Comparison of ENCODE assay signal across 12 cellular contexts in the genomic region with DNA sequence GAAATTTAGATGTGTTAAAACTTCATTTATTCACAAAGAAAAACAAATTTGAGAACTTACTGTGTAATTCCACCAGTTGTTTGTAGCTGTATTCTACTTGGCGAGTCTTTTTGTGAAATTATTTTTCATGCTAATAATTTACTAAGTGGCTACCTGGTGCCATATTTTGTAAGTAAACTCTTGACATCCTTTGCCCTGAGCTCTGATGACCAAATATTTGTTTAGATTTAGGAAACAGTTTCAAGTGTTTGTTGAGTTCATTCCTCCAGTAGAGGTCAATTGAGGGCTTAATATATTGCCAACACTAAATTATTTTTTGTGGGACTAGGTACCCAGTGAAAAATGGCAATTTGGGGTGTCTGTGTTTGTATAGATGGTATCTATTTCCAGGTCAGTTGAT. TPM values are rescaled to one million over a fixed set of nuclear protein-coding genes. Genes with fewer than 3 reads are reported as not detected.
DNase-seq lines count a peak whose midpoint lies in the region; ATAC-seq, FAIRE-seq and TF ChIP-seq lines count a peak whose summit lies in the region.
"Had no signal": no experiment of that assay in that cellular context is flagged by ENCODE, and none has a peak within 500 bp of the region (broad histone marks: within the 10 kb centered on the region; RNA-seq: fewer than 3 reads in every experiment).

No MANE protein-coding gene starts in this region.

- peak; percentile 45 for ATAC-seq in left lobe of liver

- no peak for TF ChIP-seq CTCF in neural crest cell (conservative IDR thresholded peaks at IDR 0.05)

- peaks cover 4% of the 10 kb centered on the region for H3K27me3 Mint-ChIP-seq in neural crest cell (ENCODE audit: low read depth)

- H3K9me3 Mint-ChIP-seq in neural crest cell = peaks cover 8% of the 10 kb centered on the region

- H3K4me3 Mint-ChIP-seq in neural crest cell = peak overlapping the region; percentile 35
- H3K4me3 Mint-ChIP-seq: CD8-positive, alpha-beta memory T cell had no signal

- peaks cover 13% of the 10 kb centered on the region for H3K36me3 Mint-ChIP-seq in neural crest cell (ENCODE audit: low read depth)
- H3K36me3 Mint-ChIP-seq: CD8-positive, alpha-beta memory T cell had no signal

- no peak for FAIRE-seq in urothelium cell line (lab: Jason Lieb, UNC)
- FAIRE-seq: H1 had no signal

- no peak overlapping the region for H3K27ac Mint-ChIP-seq in neural crest cell (ENCODE audit: unreplicated experiment)
- H3K27ac Mint-ChIP-seq: CD8-positive, alpha-beta memory T cell had no signal

- peaks cover 28% of the 10 kb centered on the region for H3K4me1 Mint-ChIP-seq in neural crest cell

- DNase-seq in DMS53 (lab: John Stamatoyannopoulos, UW) (peak; percentile 61), DMS53 treated with DMSO at 0.1 percent for 48 hours (lab: John Stamatoyannopoulos, UW; ENCODE audit: unreplicated experiment) (no peak), NCI-H748 (lab: John Stamatoyannopoulos, UW; ENCODE audit: unreplicated experiment) (peak; percentile 30), NCI-H748 treated with DMSO at 0.1 percent for 48 hours (lab: John Stamatoyannopoulos, UW) (no peak), left lobe of liver (ENCODE audit: low spot score) (no peak), neural crest cell (ENCODE audit: low read depth, low spot score) (no peak), urothelium cell line (ENCODE audit: low spot score) (no peak), SHP77 treated with DMSO at 0.1 percent for 48 hours (lab: John Stamatoyannopoulos, UW) (no peak)
- DNase-seq: AML-193; Caco-2; CD8-positive, alpha-beta memory T cell had no signal

RNA-seq across cellular contexts. Expression of a gene that starts 3.7 kb away (rescaled TPM):
- total RNA-seq in left lobe of liver (8.5 TPM), neural crest cell (16.7 and 18.0 TPM in 2 replicates)

Comparison
In these comparisons a context has a peak if more than half of its experiments do, and no peak if none do; other contexts are left out.
1. DNase-seq: peak in DMS53 (single experiment) and NCI-H748 (single experiment); none in DMS53 treated with DMSO at 0.1 percent for 48 hours (single experiment), NCI-H748 treated with DMSO at 0.1 percent for 48 hours (single experiment), left lobe of liver (single experiment), neural crest cell (single experiment), urothelium cell line (single experiment) and SHP77 treated with DMSO at 0.1 percent for 48 hours (single experiment).